23 cellular contexts compared by ENCODE assay signal in genomic region chr1:115833806-115834205, GRCh38. TPM values are rescaled to one million over a fixed set of nuclear protein-coding genes. Genes with fewer than 3 reads are reported as not detected.
DNase-seq lines count a peak whose midpoint lies in the region; ATAC-seq and TF ChIP-seq lines count a peak whose summit lies in the region.
"Had no signal": no experiment of that assay in that cellular context is flagged by ENCODE, and none has a peak within 500 bp of the region (broad histone marks: within the 10 kb centered on the region; RNA-seq: fewer than 3 reads in every experiment).

No MANE protein-coding gene starts in this region.

- H3K4me1 Mint-ChIP-seq in H9 (peaks cover 19 to 35% of the 10 kb centered on the region in 2 experiments), osteocyte (ENCODE audit: unreplicated experiment) (peaks cover 7% of the 10 kb centered on the region)

- H3K79me2 ChIP-seq in H9 (ENCODE audit: insufficient read depth, low read length), result no peaks in the 10 kb centered on the region

- no peak overlapping the region for H3K4me3 Mint-ChIP-seq in H9
- no peak overlapping the region for H3K4me3 Mint-ChIP-seq in osteocyte (ENCODE audit: unreplicated experiment)
- H3K4me3 Mint-ChIP-seq: activated CD4-positive, alpha-beta T cell treated with anti-CD3 and anti-CD28 coated beads, Interleukin-2, amount 10 ng/mL, durations not matched to agents 7 days and 5 days; immature natural killer cell; stimulated activated naive CD8-positive, alpha-beta T cell treated with anti-CD3 and anti-CD28 coated beads, Interleukin-15, Interleukin-2, amounts not matched to agents 100 ng/mL and 50 ng/mL, for 24 hours had no signal

- no peak overlapping the region for H4K8ac ChIP-seq in H9 (replicated peaks; ENCODE audit: insufficient read length, low read depth, low read length)

- H3K4ac ChIP-seq in H9 (ENCODE audit: low read depth, low read length), result no peak overlapping the region

- H2AFZ ChIP-seq in H9 (ENCODE audit: low read length), result no peak overlapping the region

- H3K23ac ChIP-seq in H9 (ENCODE audit: insufficient read length, low read depth, low read length), result no peak overlapping the region

- no peak overlapping the region for H3K27ac ChIP-seq in H9 (ENCODE audit: insufficient read length, low read depth, low read length)
- H3K27ac ChIP-seq in WERI-Rb-1, result no peak overlapping the region
- H3K27ac ChIP-seq: body of pancreas, heart left ventricle, tibial nerve had no signal

- no peak overlapping the region for H2BK20ac ChIP-seq in H9 (ENCODE audit: low read depth, low read length, poor library complexity, severe bottlenecking)

- no peak overlapping the region for H3K4me3 ChIP-seq in WERI-Rb-1 (ENCODE audit: low read depth, low read length)
- H3K4me3 ChIP-seq: body of pancreas, heart left ventricle, K562, tibial nerve had no signal

- no peaks in the 10 kb centered on the region for H3K36me3 ChIP-seq in WERI-Rb-1
- H3K36me3 ChIP-seq: heart left ventricle, tibial nerve had no signal

- TF ChIP-seq CTCF in H9 (conservative IDR thresholded peaks at IDR 0.05) (peak; percentile 62), WERI-Rb-1 (IDR thresholded peaks at IDR 0.05; ENCODE audit: low read depth, low read length) (peak; percentile 49), osteocyte (IDR thresholded peaks at IDR 0.05) (no peak)

- no peak overlapping the region for H4K5ac ChIP-seq in H9 (ENCODE audit: insufficient read length, low read depth, low read length)

- H2BK5ac ChIP-seq in H9 (ENCODE audit: insufficient read length, low read length), result no peak overlapping the region

- H3K27me3 Mint-ChIP-seq in H9 (ENCODE audit: low read depth), result peaks cover 26% of the 10 kb centered on the region
- peaks cover 71% of the 10 kb centered on the region for H3K27me3 Mint-ChIP-seq in osteocyte (ENCODE audit: unreplicated experiment)

- no peak overlapping the region for H3T11ph ChIP-seq in H9 (ENCODE audit: low read length)

- DNase-seq in D341Med (ENCODE audit: low spot score), result peak; percentile 49
- DNase-seq in H9, result peak; percentile 60
- DNase-seq in WERI-Rb-1, result peak; percentile 41
- peak; percentile 84 for DNase-seq in islet precursor cell
- no peak for DNase-seq in osteocyte (ENCODE audit: extremely low spot score, unreplicated experiment)
- no peak for DNase-seq in CD1c-positive myeloid dendritic cell (ENCODE audit: extremely low spot score)
- DNase-seq: activated CD4-positive, alpha-beta T cell treated with anti-CD3 and anti-CD28 coated beads, Interleukin-2, amount 10 ng/mL, durations not matched to agents 7 days and 5 days; body of pancreas; effector memory CD4-positive, alpha-beta T cell; heart left ventricle; immature natural killer cell; NCI-H146; NCI-H446 treated with DMSO at 0.1 percent for 48 hours; SHP77; stimulated activated CD4-positive, alpha-beta T cell treated with anti-CD3 and anti-CD28 coated beads, Interleukin-4, amount 100 ng/mL, for 1 hour had no signal

- H2AK5ac ChIP-seq in H9 (ENCODE audit: insufficient read length, low read length), result no peak overlapping the region

- no CpG with 5 or more reads among the region's 4 CpGs for WGBS in H9 (ENCODE audit: extremely low coverage, insufficient read length, low lambda C conversion rate)

- H3K36me3 Mint-ChIP-seq in H9 (ENCODE audit: insufficient read depth in 1 of 3, low read depth in 3 of 3) (no peaks in the 10 kb centered on the region), osteocyte (ENCODE audit: unreplicated experiment) (no peaks in the 10 kb centered on the region)
- H3K36me3 Mint-ChIP-seq: immature natural killer cell had no signal

- H3K23me2 ChIP-seq in H9 (ENCODE audit: insufficient read length, low read depth, low read length, poor library complexity, severe bottlenecking), result peaks cover 15% of the 10 kb centered on the region

- no peaks in the 10 kb centered on the region; the same call in 1 of the 2 replicates for H3K4me1 ChIP-seq in H9 (ENCODE audit: insufficient read depth, low read length)

- no peaks in the 10 kb centered on the region for H3K9me3 ChIP-seq in H9 (ENCODE audit: control insufficient read depth, low read depth, low read length)
- no peaks in the 10 kb centered on the region for H3K9me3 ChIP-seq in WERI-Rb-1 (ENCODE audit: severe bottlenecking)
- H3K9me3 ChIP-seq: body of pancreas, heart left ventricle, tibial nerve had no signal

- no peaks in the 10 kb centered on the region for H4K20me1 ChIP-seq in H9 (ENCODE audit: control insufficient read depth, insufficient read depth, insufficient read length)

- H3K56ac ChIP-seq in H9 (ENCODE audit: insufficient read length, low read depth, low read length), result no peak overlapping the region

- no peak overlapping the region for H2BK120ac ChIP-seq in H9 (ENCODE audit: low read depth, low read length, poor library complexity, severe bottlenecking)

- H4K91ac ChIP-seq in H9 (ENCODE audit: insufficient read length, low read depth, low read length), result no peak overlapping the region

- H3K27ac Mint-ChIP-seq in H9 (no peak overlapping the region), osteocyte (ENCODE audit: unreplicated experiment) (no peak overlapping the region)
- H3K27ac Mint-ChIP-seq: activated CD4-positive, alpha-beta T cell treated with anti-CD3 and anti-CD28 coated beads, Interleukin-2, amount 10 ng/mL, durations not matched to agents 7 days and 5 days; activated T-helper 2 cell treated with anti-CD3 and anti-CD28 coated beads, Interferon-gamma antibody, Interleukin-2, Interleukin-4, amounts not matched to agents 10 μg/mL and 5 μg/mL and 100 μg/mL, durations not matched to agents 14 hours and 24 hours and 36 hours; immature natural killer cell; stimulated activated naive CD8-positive, alpha-beta T cell treated with anti-CD3 and anti-CD28 coated beads, Interleukin-15, Interleukin-2, amounts not matched to agents 100 ng/mL and 50 ng/mL, for 24 hours had no signal

- H3K79me1 ChIP-seq in H9 (ENCODE audit: insufficient read depth, low read depth, low read length, poor library complexity, severe bottlenecking), result no peaks in the 10 kb centered on the region

- no peak overlapping the region for H3K14ac ChIP-seq in H9 (ENCODE audit: insufficient read depth, low read length)

- H3K9me3 Mint-ChIP-seq in H9 (no peaks in the 10 kb centered on the region; a peak in 1 of 5 replicates), osteocyte (ENCODE audit: unreplicated experiment) (no peaks in the 10 kb centered on the region)
- H3K9me3 Mint-ChIP-seq: activated CD4-positive, alpha-beta T cell treated with anti-CD3 and anti-CD28 coated beads, Interleukin-2, amount 10 ng/mL, durations not matched to agents 7 days and 5 days; activated T-helper 2 cell treated with anti-CD3 and anti-CD28 coated beads, Interferon-gamma antibody, Interleukin-2, Interleukin-4, amounts not matched to agents 10 μg/mL and 5 μg/mL and 100 μg/mL, durations not matched to agents 14 hours and 24 hours and 36 hours; immature natural killer cell; stimulated activated naive CD8-positive, alpha-beta T cell treated with anti-CD3 and anti-CD28 coated beads, Interleukin-15, Interleukin-2, amounts not matched to agents 100 ng/mL and 50 ng/mL, for 24 hours had no signal

- no peak overlapping the region for H3K18ac ChIP-seq in H9 (ENCODE audit: insufficient read length, low read depth, low read length)

- no peak overlapping the region for H3K9ac ChIP-seq in H9 (ENCODE audit: extremely low read depth, insufficient read length, low read length)

- H3K4me2 ChIP-seq in H9 (ENCODE audit: insufficient read depth, insufficient read length, low read length), result no peak overlapping the region

- no peak for ATAC-seq in GM21526 (IDR thresholded peaks at IDR 0.05; ENCODE audit: low FRiP score, unreplicated experiment)
- ATAC-seq in GM19023 (IDR thresholded peaks at IDR 0.05; ENCODE audit: unreplicated experiment), result no peak
- ATAC-seq: body of pancreas, heart left ventricle, K562 had no signal

- no peak overlapping the region for H2BK15ac ChIP-seq in H9 (ENCODE audit: low read depth, low read length)

- no peak overlapping the region for H2BK12ac ChIP-seq in H9 (ENCODE audit: insufficient read length, low read depth, low read length)

- H3K27me3 ChIP-seq in H9 (ENCODE audit: insufficient read depth, low read length) (peaks cover 2% of the 10 kb centered on the region; the same call in 1 of the 2 replicates), WERI-Rb-1 (ENCODE audit: insufficient read depth, low read depth, severe bottlenecking) (no peaks in the 10 kb centered on the region)

RNA-seq across cellular contexts. Expression of gene NHLH2, which starts 7.1 kb away (rescaled TPM):
- total RNA-seq in H9 (2021) (1.1 and 1.2 TPM in 2 replicates), osteocyte (not detected in 2 replicates)
- total RNA-seq: activated CD4-positive, alpha-beta T cell treated with anti-CD3 and anti-CD28 coated beads, Interleukin-2, amount 10 ng/mL, durations not matched to agents 7 days and 5 days; activated T-helper 2 cell treated with anti-CD3 and anti-CD28 coated beads, Interferon-gamma antibody, Interleukin-2, Interleukin-4, amounts not matched to agents 10 μg/mL and 5 μg/mL and 100 μg/mL, durations not matched to agents 14 hours and 24 hours and 36 hours; body of pancreas; heart left ventricle; K562; liver; mucosa of gallbladder had no signal

Comparison
In these comparisons a context has a peak if more than half of its experiments do, and no peak if none do; other contexts are left out.
1. DNase-seq: peak in D341Med (single experiment), H9 (single experiment), WERI-Rb-1 (single experiment) and islet precursor cell (single experiment); none in osteocyte (single experiment) and CD1c-positive myeloid dendritic cell (single experiment).